ENCODE assay signal across 11 cellular contexts in genomic region chr15:85401108-85401765, GRCh38. TPM values are rescaled to one million over a fixed set of nuclear protein-coding genes. Genes with fewer than 3 reads are reported as not detected.
A peak's percentile ranks its signal among the peaks of the same experiment; 100 is the strongest.
DNase-seq lines count a peak whose midpoint lies in the region; ATAC-seq and TF ChIP-seq lines count a peak whose summit lies in the region.
"Had no signal": no experiment of that assay in that cellular context is flagged by ENCODE, and none has a peak within 500 bp of the region (broad histone marks: within the 10 kb centered on the region; RNA-seq: fewer than 3 reads in every experiment).

No MANE protein-coding gene starts in this region.

- no peak for TF ChIP-seq POLR2A in erythroblast (IDR thresholded peaks at IDR 0.05; ENCODE audit: low read length)

- CTCF ChIA-PET in mammary epithelial cell (lab: Charles Lee; ENCODE audit: low non-redundant PET), result no interaction called here

- 66 to 70% methylated on average over 4 of the region's 4 CpGs for WGBS in heart right ventricle, 2 donors
- WGBS in mammary epithelial cell (ENCODE audit: low coverage, missing lambda C conversion rate), result 94% methylated on average over 4 of the region's 4 CpGs

- H3K4me3 ChIP-seq in heart right ventricle, result no peak overlapping the region
- no peak overlapping the region for H3K4me3 ChIP-seq in subcutaneous abdominal adipose tissue (ENCODE audit: low read depth in 1 of 5, low read length in 5 of 5)
- no peak overlapping the region for H3K4me3 ChIP-seq in mammary epithelial cell (replicated peaks in 1 of 3; ENCODE audit: insufficient read depth in 1 of 3, low read depth in 2 of 3, low read length in 3 of 3)

- no peaks in the 10 kb centered on the region for H3K9me3 Mint-ChIP-seq in activated T-helper 17 cell treated with anti-CD3 and anti-CD28 coated beads, Interleukin-2, amount 50 U/mL, for 72 hours
- H3K9me3 Mint-ChIP-seq: dendritic cell treated with granulocyte-macrophage colony-stimulating factor and Interleukin-4, amounts not matched to agents 40 ng/mL and 50 ng/mL, for 4 days had no signal

- H3K4me3 Mint-ChIP-seq in activated T-helper 17 cell treated with anti-CD3 and anti-CD28 coated beads, Interleukin-2, amount 50 U/mL, for 72 hours, result peak overlapping the region; percentile 83
- H3K4me3 Mint-ChIP-seq: dendritic cell treated with granulocyte-macrophage colony-stimulating factor and Interleukin-4, amounts not matched to agents 40 ng/mL and 50 ng/mL, for 4 days had no signal

- no peak overlapping the region for H2AFZ ChIP-seq in mammary epithelial cell (ENCODE audit: low read depth, low read length)
- H2AFZ ChIP-seq: parathyroid adenoma had no signal

- dilution Hi-C loops in mammary epithelial cell (cut with HindIII; ENCODE audit: low sequenced_read_pairs), result no loop called here

- H4K20me1 ChIP-seq in mammary epithelial cell (ENCODE audit: insufficient read depth, low read length), result peaks cover 3% of the 10 kb centered on the region

- TF ChIP-seq CTCF in heart right ventricle (IDR thresholded peaks at IDR 0.05), result no peak
- no peak for TF ChIP-seq CTCF in mammary epithelial cell (conservative IDR thresholded peaks at IDR 0.05 in 1 of 2, IDR thresholded peaks at IDR 0.05 in 1 of 2; ENCODE audit: extremely low read depth in 1 of 2, insufficient read depth in 1 of 2, low read depth in 1 of 2, low read length in 2 of 2)

- H3K36me3 ChIP-seq in heart right ventricle (no peaks in the 10 kb centered on the region), subcutaneous abdominal adipose tissue (ENCODE audit: control insufficient read depth in 5 of 5, insufficient read depth in 5 of 5, low read length in 5 of 5) (no peaks in the 10 kb centered on the region), mammary epithelial cell (ENCODE audit: insufficient read depth, low read length) (no peaks in the 10 kb centered on the region)

- H3K36me3 Mint-ChIP-seq in activated T-helper 17 cell treated with anti-CD3 and anti-CD28 coated beads, Interleukin-2, amount 50 U/mL, for 72 hours (ENCODE audit: low read depth), result no peaks in the 10 kb centered on the region

- H3K27me3 ChIP-seq in heart right ventricle (no peaks in the 10 kb centered on the region), subcutaneous abdominal adipose tissue (ENCODE audit: control insufficient read depth in 5 of 5, insufficient read depth in 4 of 5, low read length in 5 of 5) (no peaks in the 10 kb centered on the region), mammary epithelial cell (ENCODE audit: insufficient read depth, low read length) (no peaks in the 10 kb centered on the region)

- H3K4me1 ChIP-seq in heart right ventricle (peaks cover 14 to 96% (median 74%) of the 10 kb centered on the region in 9 donors), subcutaneous abdominal adipose tissue (ENCODE audit: control insufficient read depth in 5 of 5, insufficient read depth in 5 of 5, low read length in 5 of 5) (peaks cover 0 to 37% (median 26%) of the 10 kb centered on the region in 5 donors), mammary epithelial cell (ENCODE audit: insufficient read depth, low read length) (peaks cover 26% of the 10 kb centered on the region)
- H3K4me1 ChIP-seq: parathyroid adenoma had no signal

- ATAC-seq in heart right ventricle (no peak), Right ventricle myocardium inferior (no peak), HG02973 (IDR thresholded peaks at IDR 0.05; ENCODE audit: unreplicated experiment) (peak; percentile 56), HG02571 (IDR thresholded peaks at IDR 0.05; ENCODE audit: unreplicated experiment) (no peak)
- ATAC-seq in activated T-helper 17 cell treated with anti-CD3 and anti-CD28 coated beads, Interleukin-2, amount 50 U/mL, for 72 hours (replicated peaks), result peak; percentile 55

- peak overlapping the region; percentile 93 for H3K27ac Mint-ChIP-seq in activated T-helper 17 cell treated with anti-CD3 and anti-CD28 coated beads, Interleukin-2, amount 50 U/mL, for 72 hours
- H3K27ac Mint-ChIP-seq: dendritic cell treated with granulocyte-macrophage colony-stimulating factor and Interleukin-4, amounts not matched to agents 40 ng/mL and 50 ng/mL, for 4 days had no signal

- DNase-seq in heart right ventricle (no peak), Right ventricle myocardium inferior (ENCODE audit: missing footprints) (no peak), erythroblast (lab: John Stamatoyannopoulos, UW) (no peak), mammary epithelial cell (no peak)
- DNase-seq: NCI-H1694 treated with DMSO at 0.1 percent for 48 hours had no signal

- no TSS peak for BruUV-seq in mammary epithelial cell (replicated peaks; lab: Mats Ljungman, UMichigan)

- peaks cover 96% of the 10 kb centered on the region for H3K79me2 ChIP-seq in mammary epithelial cell (ENCODE audit: insufficient read depth, low read length)

- H3K9ac ChIP-seq in subcutaneous abdominal adipose tissue (ENCODE audit: low read length in 5 of 5) (no peak overlapping the region), mammary epithelial cell (ENCODE audit: insufficient read depth, low read length) (no peak overlapping the region)
- H3K9ac ChIP-seq: parathyroid adenoma had no signal

- H3K27me3 Mint-ChIP-seq in activated T-helper 17 cell treated with anti-CD3 and anti-CD28 coated beads, Interleukin-2, amount 50 U/mL, for 72 hours, result no peaks in the 10 kb centered on the region
- H3K27me3 Mint-ChIP-seq: dendritic cell treated with granulocyte-macrophage colony-stimulating factor and Interleukin-4, amounts not matched to agents 40 ng/mL and 50 ng/mL, for 4 days had no signal

- H3K4me1 Mint-ChIP-seq in activated T-helper 17 cell treated with anti-CD3 and anti-CD28 coated beads, Interleukin-2, amount 50 U/mL, for 72 hours, result peaks cover 40% of the 10 kb centered on the region

- intact Hi-C loops in heart right ventricle (cut with DNase I), result loop anchor here in 1 of 10 donors (5.0 kb wide), 1 partner anchor 679 kb away; no protein-coding TSS in a partner anchor
- intact Hi-C loops in Right ventricle myocardium inferior (cut with DNase I), result loop anchor here (5.0 kb wide), 1 partner anchor 41 kb away; no protein-coding TSS in a partner anchor
- intact Hi-C loops in mammary epithelial cell (cut with micrococcal nuclease), result no loop called here

- no peaks in the 10 kb centered on the region for H3K9me3 ChIP-seq in heart right ventricle
- H3K9me3 ChIP-seq in subcutaneous abdominal adipose tissue (ENCODE audit: control insufficient read depth in 5 of 5, low read length in 5 of 5), result no peaks in the 10 kb centered on the region
- H3K9me3 ChIP-seq in mammary epithelial cell (replicated peaks; ENCODE audit: insufficient read depth, low read length), result no peaks in the 10 kb centered on the region

- in situ Hi-C loops in mammary epithelial cell (cut with MboI; ENCODE audit: low sequenced_read_pairs in 2 of 2), result no loop called here

- no peak overlapping the region for H3K4me2 ChIP-seq in mammary epithelial cell (ENCODE audit: insufficient read depth, low read depth, low read length)

- H3K27ac ChIP-seq in heart right ventricle (peak overlapping the region in 7 of 10 donors; percentile 0 to 57 (median 36)), subcutaneous abdominal adipose tissue (ENCODE audit: low read depth, low read length) (peak overlapping the region; percentile 12), mammary epithelial cell (ENCODE audit: insufficient read depth, low read depth, low read length) (no peak overlapping the region)
- H3K27ac ChIP-seq: parathyroid adenoma had no signal

RNA-seq across cellular contexts. Expression of gene AKAP13, which starts 20.8 kb away (rescaled TPM):
- 100 to 1,000 TPM; 325 to 645 (median 537) TPM for total RNA-seq in heart right ventricle
- polyA plus RNA-seq in heart right ventricle, result 100 to 1,000 TPM in 1 of 2 donors, 10 to 100 TPM in 1; 89.3 to 143 TPM
- total RNA-seq in Right ventricle myocardium inferior, result 292 TPM
- 100 to 1,000 TPM in 1 of 2 donors, 10 to 100 TPM in 1; 95.9 to 152 TPM for total RNA-seq in activated T-helper 17 cell treated with anti-CD3 and anti-CD28 coated beads, Interleukin-2, amount 50 U/mL, for 72 hours
- 10 to 100 TPM; 58.2 to 71.4 TPM for total RNA-seq in mammary epithelial cell
- polyA plus RNA-seq in mammary epithelial cell, result 8.8 TPM
- 88.3 TPM for polyA minus RNA-seq in mammary epithelial cell

Comparison
In these comparisons a context has a peak if more than half of its experiments do, and no peak if none do; other contexts are left out.
1. ATAC-seq: peak in HG02973 (single experiment) and activated T-helper 17 cell treated with anti-CD3 and anti-CD28 coated beads, Interleukin-2, amount 50 U/mL, for 72 hours (single experiment); none in heart right ventricle (0 of 8), Right ventricle myocardium inferior (single experiment) and HG02571 (single experiment).